7 cellular contexts compared by ENCODE assay signal in genomic region chr12:6469609-6470374, GRCh38. TPM values are rescaled to one million over a fixed set of nuclear protein-coding genes. Genes with fewer than 3 reads are reported as not detected.
DNase-seq lines count a peak whose midpoint lies in the region; ATAC-seq and TF ChIP-seq lines count a peak whose summit lies in the region.

No MANE protein-coding gene starts in this region.

- H3K27me3 ChIP-seq in HAP-1 (ENCODE audit: low read depth) (no peaks in the 10 kb centered on the region), skeletal muscle tissue (ENCODE audit: control insufficient read depth in 3 of 3, insufficient read depth in 3 of 3, low read length in 3 of 3) (no peaks in the 10 kb centered on the region)

- ATAC-seq in SK-N-SH treated with all-trans-retinoic acid at 6 μM for 48 hours (peak; percentile 5), HG02642 (IDR thresholded peaks at IDR 0.05; ENCODE audit: poor library complexity, unreplicated experiment) (no peak)

- H3K4me3 ChIP-seq in HAP-1 (peak overlapping the region; percentile 76), fibroblast of villous mesenchyme (ENCODE audit: low read depth, low read length) (peak overlapping the region; percentile 78), skeletal muscle tissue (ENCODE audit: low read length in 3 of 3) (peak overlapping the region; percentile 66 to 93 (median 78))

- in situ Hi-C loops in HAP-1 (cut with MboI; ENCODE audit: low sequenced_read_pairs), result no loop called here

- H3K9ac ChIP-seq in skeletal muscle tissue (ENCODE audit: low read depth in 1 of 3, low read length in 3 of 3), result peak overlapping the region; percentile 81 to 90 (median 84)

- peaks cover 9% of the 10 kb centered on the region for H3K36me3 ChIP-seq in HAP-1 (replicated peaks)
- peaks cover 8 to 18% (median 11%) of the 10 kb centered on the region in 3 donors for H3K36me3 ChIP-seq in skeletal muscle tissue (ENCODE audit: control insufficient read depth in 3 of 3, insufficient read depth in 3 of 3, low read length in 3 of 3)

- TF ChIP-seq CTCF in fibroblast of villous mesenchyme (IDR thresholded peaks at IDR 0.05; ENCODE audit: insufficient read depth, low read depth, low read length), result no peak

- H3K27ac ChIP-seq in skeletal muscle tissue (ENCODE audit: low read depth, low read length), result peak overlapping the region; percentile 86

- DNase-seq in HAP-1 (ENCODE audit: low spot score in 2 of 2), result peak in 1 of 2 experiments; percentile 48
- DNase-seq in fibroblast of villous mesenchyme (ENCODE audit: low read depth), result no peak
- DNase-seq in NCI-H774 (lab: John Stamatoyannopoulos, UW), result no peak
- no peak for DNase-seq in cerebellum (ENCODE audit: low spot score)

- no peaks in the 10 kb centered on the region for H3K9me3 ChIP-seq in HAP-1
- H3K9me3 ChIP-seq in skeletal muscle tissue (ENCODE audit: control insufficient read depth in 3 of 3, low read length in 3 of 3), result no peaks in the 10 kb centered on the region

- H3K4me1 ChIP-seq in HAP-1 (peaks cover 5% of the 10 kb centered on the region; the same call in 1 of the 2 replicates), skeletal muscle tissue (ENCODE audit: control insufficient read depth in 3 of 3, insufficient read depth in 3 of 3, low read length in 3 of 3) (peaks cover 14 to 24% (median 22%) of the 10 kb centered on the region in 3 donors)

TF ChIP-seq in SK-N-SH treated with all-trans-retinoic acid at 6 μM for 48 hours, 23 proteins besides CTCF, POLR2A, EP300 and RAD21:
- TF ChIP-seq ZFP3 (CRISPR knock-in tag; IDR thresholded peaks at IDR 0.05) (no peak), CSRNP3 (CRISPR knock-in tag; IDR thresholded peaks at IDR 0.05) (no peak), CSDC2 (CRISPR knock-in tag; IDR thresholded peaks at IDR 0.05) (no peak), ESRRG (CRISPR knock-in tag; IDR thresholded peaks at IDR 0.05) (no peak), ISL1 (CRISPR knock-in tag; IDR thresholded peaks at IDR 0.05) (no peak), TOX (CRISPR knock-in tag; IDR thresholded peaks at IDR 0.05; ENCODE audit: borderline replicate concordance) (no peak), OSR1 (CRISPR knock-in tag; IDR thresholded peaks at IDR 0.05) (no peak)
- TF ChIP-seq, protein P1, sequence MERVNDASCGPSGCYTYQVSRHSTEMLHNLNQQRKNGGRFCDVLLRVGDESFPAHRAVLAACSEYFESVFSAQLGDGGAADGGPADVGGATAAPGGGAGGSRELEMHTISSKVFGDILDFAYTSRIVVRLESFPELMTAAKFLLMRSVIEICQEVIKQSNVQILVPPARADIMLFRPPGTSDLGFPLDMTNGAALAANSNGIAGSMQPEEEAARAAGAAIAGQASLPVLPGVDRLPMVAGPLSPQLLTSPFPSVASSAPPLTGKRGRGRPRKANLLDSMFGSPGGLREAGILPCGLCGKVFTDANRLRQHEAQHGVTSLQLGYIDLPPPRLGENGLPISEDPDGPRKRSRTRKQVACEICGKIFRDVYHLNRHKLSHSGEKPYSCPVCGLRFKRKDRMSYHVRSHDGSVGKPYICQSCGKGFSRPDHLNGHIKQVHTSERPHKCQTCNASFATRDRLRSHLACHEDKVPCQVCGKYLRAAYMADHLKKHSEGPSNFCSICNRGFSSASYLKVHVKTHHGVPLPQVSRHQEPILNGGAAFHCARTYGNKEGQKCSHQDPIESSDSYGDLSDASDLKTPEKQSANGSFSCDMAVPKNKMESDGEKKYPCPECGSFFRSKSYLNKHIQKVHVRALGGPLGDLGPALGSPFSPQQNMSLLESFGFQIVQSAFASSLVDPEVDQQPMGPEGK (CRISPR knock-in tag; IDR thresholded peaks at IDR 0.05; ENCODE audit: borderline replicate concordance), result no peak
- TF ChIP-seq, protein P2, sequence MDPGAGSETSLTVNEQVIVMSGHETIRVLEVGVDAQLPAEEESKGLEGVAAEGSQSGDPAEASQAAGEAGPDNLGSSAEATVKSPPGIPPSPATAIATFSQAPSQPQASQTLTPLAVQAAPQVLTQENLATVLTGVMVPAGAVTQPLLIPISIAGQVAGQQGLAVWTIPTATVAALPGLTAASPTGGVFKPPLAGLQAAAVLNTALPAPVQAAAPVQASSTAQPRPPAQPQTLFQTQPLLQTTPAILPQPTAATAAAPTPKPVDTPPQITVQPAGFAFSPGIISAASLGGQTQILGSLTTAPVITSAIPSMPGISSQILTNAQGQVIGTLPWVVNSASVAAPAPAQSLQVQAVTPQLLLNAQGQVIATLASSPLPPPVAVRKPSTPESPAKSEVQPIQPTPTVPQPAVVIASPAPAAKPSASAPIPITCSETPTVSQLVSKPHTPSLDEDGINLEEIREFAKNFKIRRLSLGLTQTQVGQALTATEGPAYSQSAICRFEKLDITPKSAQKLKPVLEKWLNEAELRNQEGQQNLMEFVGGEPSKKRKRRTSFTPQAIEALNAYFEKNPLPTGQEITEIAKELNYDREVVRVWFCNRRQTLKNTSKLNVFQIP (CRISPR knock-in tag; IDR thresholded peaks at IDR 0.05; ENCODE audit: borderline replicate concordance, low read depth), result no peak

RNA-seq across cellular contexts. Expression of gene VAMP1, which starts 0.7 kb away (rescaled TPM):
- total RNA-seq in fibroblast of villous mesenchyme (3.2 and 13.4 TPM in 2 replicates), skeletal muscle tissue (2.6 TPM), cerebellum (10.5 TPM)

RNA-seq across cellular contexts. Expression of gene TAPBPL, which starts 17.9 kb away (rescaled TPM):
- total RNA-seq in fibroblast of villous mesenchyme (7.3 and 11.6 TPM in 2 replicates), skeletal muscle tissue (4.2 TPM), cerebellum (3.1 TPM)

RNA-seq across cellular contexts. Expression of gene MRPL51, which starts 23.3 kb away (rescaled TPM):
- total RNA-seq in fibroblast of villous mesenchyme (86.8 and 101 TPM in 2 replicates), skeletal muscle tissue (141 TPM), cerebellum (22.6 TPM)

RNA-seq across cellular contexts. Expression of gene NCAPD2, which starts 24.1 kb away (rescaled TPM):
- total RNA-seq in fibroblast of villous mesenchyme (40.6 and 52.7 TPM in 2 replicates), skeletal muscle tissue (23.0 TPM), cerebellum (22.3 TPM)

RNA-seq across cellular contexts. Expression of gene CD27, which starts 25.0 kb away (rescaled TPM):
- total RNA-seq in fibroblast of villous mesenchyme, result under 0.01 and 0.32 TPM in 2 replicates
- not detected for total RNA-seq in skeletal muscle tissue
- not detected for total RNA-seq in cerebellum
